In the genomic region with DNA sequence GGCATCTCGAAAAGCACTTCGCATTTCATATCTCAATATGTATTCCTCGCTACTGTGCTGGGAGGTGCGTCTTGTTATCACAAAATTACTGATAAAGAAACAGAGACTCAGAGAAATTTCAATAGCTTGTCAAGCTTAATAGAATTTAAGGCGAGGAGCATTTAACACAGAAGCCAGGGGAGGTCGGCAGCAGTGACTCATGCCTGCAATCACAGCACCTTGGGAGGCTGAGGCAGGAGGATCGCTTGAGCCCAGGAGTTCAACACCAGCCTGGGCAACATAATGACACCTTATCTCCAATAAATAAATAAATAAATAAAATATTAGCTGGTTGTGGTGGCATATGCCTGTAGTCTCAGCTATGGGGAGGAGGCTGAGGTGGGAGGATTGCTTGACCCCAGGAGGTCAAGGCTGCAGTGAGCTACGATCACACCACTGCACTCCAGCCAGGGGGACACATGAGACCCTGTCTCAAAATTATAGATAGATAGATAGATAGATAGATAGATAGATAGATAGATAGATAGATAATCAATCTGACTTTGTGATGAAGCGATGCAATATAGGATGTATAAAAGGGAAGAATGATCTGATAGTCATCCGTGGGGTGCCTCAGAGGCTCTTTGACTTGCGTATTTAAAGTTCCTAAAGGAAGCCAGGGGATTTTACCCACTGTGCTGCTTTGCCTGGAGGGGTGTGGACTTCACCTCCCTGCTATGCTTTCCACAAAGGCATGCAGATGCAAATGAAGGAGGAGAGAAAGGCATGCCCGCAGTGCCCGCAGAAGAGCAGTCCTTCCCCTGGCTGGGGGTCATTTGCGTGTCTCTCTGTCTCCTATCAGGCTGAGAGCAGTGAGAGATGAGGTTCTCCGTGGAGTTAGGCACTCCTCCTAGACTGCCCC, we compare ENCODE assay signal across 21 cellular contexts.
"Had no signal": no experiment of that assay in that cellular context is flagged by ENCODE, and none has a peak within 500 bp of the region (broad histone marks: within the 10 kb centered on the region; RNA-seq: fewer than 3 reads in every experiment).

No MANE protein-coding gene starts in this region.

- H3K36me3 ChIP-seq: adrenal gland, esophagus squamous epithelium, prostate gland, right atrium auricular region, tibial artery had no signal

- H3K4me3 Mint-ChIP-seq: activated CD4-positive, alpha-beta T cell treated with anti-CD3 and anti-CD28 coated beads, Interleukin-2, amount 10 ng/mL, durations not matched to agents 24 days and 14 days; activated CD8-positive, alpha-beta T cell treated with anti-CD3 and anti-CD28 coated beads, Interleukin-2, amount 10 ng/mL, durations not matched to agents 7 days and 5 days; dendritic cell treated with granulocyte-macrophage colony-stimulating factor and Interleukin-4, amounts not matched to agents 40 ng/mL and 50 ng/mL, for 4 days; neural crest cell had no signal

- H3K27ac ChIP-seq: adrenal gland, esophagus squamous epithelium, prostate gland, right atrium auricular region, tibial artery had no signal

- H3K9me3 ChIP-seq: adrenal gland, esophagus squamous epithelium, prostate gland, right atrium auricular region, tibial artery had no signal

- DNase-seq: activated CD4-positive, alpha-beta T cell treated with anti-CD3 and anti-CD28 coated beads, Interleukin-2, amount 10 ng/mL, durations not matched to agents 24 days and 14 days; activated CD8-positive, alpha-beta memory T cell treated with anti-CD3 and anti-CD28 coated beads, Interleukin-2, amount 50 U/mL, for 4 hours; activated CD8-positive, alpha-beta T cell treated with anti-CD3 and anti-CD28 coated beads, Interleukin-2, amount 10 ng/mL, durations not matched to agents 7 days and 5 days; activated gamma-delta T cell treated with Interleukin-2 at 50 U/mL for 16 hours; activated T-cell treated with anti-CD3 and anti-CD28 coated beads, Interleukin-2, amount 50 U/mL, for 48 hours; effector memory CD4-positive, alpha-beta T cell; esophagus squamous epithelium; kidney; stimulated activated naive CD8-positive, alpha-beta T cell treated with anti-CD3 and anti-CD28 coated beads, Interleukin-15, Interleukin-2, amounts not matched to agents 100 U/mL and 50 U/mL, for 24 hours; substantia nigra; T1000 had no signal

- H3K27me3 ChIP-seq: adrenal gland, right atrium auricular region had no signal

- ATAC-seq: activated CD8-positive, alpha-beta T cell treated with anti-CD3 and anti-CD28 coated beads, Interleukin-2, amount 10 ng/mL, durations not matched to agents 7 days and 5 days; activated naive CD4-positive, alpha-beta T cell treated with anti-CD3 and anti-CD28 coated beads, Interleukin-2, amount 50 U/mL, for 72 hours; left lobe of liver; stimulated activated naive CD8-positive, alpha-beta T cell treated with anti-CD3 and anti-CD28 coated beads, Interleukin-15, Interleukin-2, amounts not matched to agents 100 U/mL and 50 U/mL, for 24 hours had no signal

- H3K4me1 ChIP-seq: adrenal gland, esophagus squamous epithelium, prostate gland, right atrium auricular region, tibial artery had no signal

- FAIRE-seq: astrocyte, kidney, urothelium cell line had no signal

- H3K27ac Mint-ChIP-seq: activated CD4-positive, alpha-beta T cell treated with anti-CD3 and anti-CD28 coated beads, Interleukin-2, amount 10 ng/mL, durations not matched to agents 24 days and 14 days; activated CD8-positive, alpha-beta T cell treated with anti-CD3 and anti-CD28 coated beads, Interleukin-2, amount 10 ng/mL, durations not matched to agents 7 days and 5 days; activated naive CD4-positive, alpha-beta T cell treated with anti-CD3 and anti-CD28 coated beads, Interleukin-2, amount 50 U/mL, for 72 hours; dendritic cell treated with granulocyte-macrophage colony-stimulating factor and Interleukin-4, amounts not matched to agents 40 ng/mL and 50 ng/mL, for 4 days had no signal

- H3K4me3 ChIP-seq: adrenal gland, esophagus squamous epithelium, prostate gland, right atrium auricular region, tibial artery had no signal

- H3K9me3 Mint-ChIP-seq: activated CD4-positive, alpha-beta T cell treated with anti-CD3 and anti-CD28 coated beads, Interleukin-2, amount 10 ng/mL, durations not matched to agents 24 days and 14 days had no signal
